In genomic region chr10:88889559-88890337, GRCh38 we compare ENCODE assay signal across 13 cellular contexts. TPM values are rescaled to one million over a fixed set of nuclear protein-coding genes. Genes with fewer than 3 reads are reported as not detected.
DNase-seq lines count a peak whose midpoint lies in the region; ATAC-seq and TF ChIP-seq lines count a peak whose summit lies in the region.
"Had no signal": no experiment of that assay in that cellular context is flagged by ENCODE, and none has a peak within 500 bp of the region (broad histone marks: within the 10 kb centered on the region; RNA-seq: fewer than 3 reads in every experiment).

No MANE protein-coding gene starts in this region.

- no peaks in the 10 kb centered on the region for H3F3A ChIP-seq in DOHH2 (ENCODE audit: control insufficient read depth, insufficient read depth)
- no peaks in the 10 kb centered on the region for H3F3A ChIP-seq in GM23338 (replicated peaks; ENCODE audit: low read depth)

- no peak overlapping the region for H3K4me3 Mint-ChIP-seq in GM23338

- H3K79me2 ChIP-seq in DOHH2 (ENCODE audit: control insufficient read depth, low read length) (peaks cover 70% of the 10 kb centered on the region), GM23338 (replicated peaks; ENCODE audit: insufficient read depth) (no peaks in the 10 kb centered on the region)

- H3K4me3 ChIP-seq in DOHH2 (ENCODE audit: low read length): peak overlapping the region; percentile 31
- H3K4me3 ChIP-seq in GM23338: no peak overlapping the region

- no peaks in the 10 kb centered on the region for H3K36me3 Mint-ChIP-seq in GM23338 (ENCODE audit: low read depth)

- H3K4me1 ChIP-seq in DOHH2 (ENCODE audit: control insufficient read depth, low read length): peaks cover 73% of the 10 kb centered on the region
- H3K4me1 ChIP-seq in GM23338 (ENCODE audit: insufficient read depth): peaks cover 4% of the 10 kb centered on the region; the same call in 1 of the 2 replicates

- no peaks in the 10 kb centered on the region for H3K9me3 ChIP-seq in DOHH2 (ENCODE audit: control insufficient read depth, insufficient read depth, low read length)

- no peak for DNase-seq in GM23338 (ENCODE audit: low spot score)
- no peak for DNase-seq in GF-D8 (lab: John Stamatoyannopoulos, UW)
- no peak for DNase-seq in nucleus accumbens (lab: John Stamatoyannopoulos, UW)
- no peak for DNase-seq in iPS-NIHi7 (ENCODE audit: extremely low spot score)
- DNase-seq: anterior cingulate cortex; NCI-H526 treated with DMSO at 0.1 percent for 48 hours; stimulated activated naive CD4-positive, alpha-beta T cell treated with Interleukin-2 at 50 U/mL for 16 hours had no signal

- ATAC-seq in GM19324 (IDR thresholded peaks at IDR 0.05; ENCODE audit: low FRiP score, unreplicated experiment) (peak; percentile 79), HG02759 (IDR thresholded peaks at IDR 0.05; ENCODE audit: unreplicated experiment) (peak; percentile 59), HG03521 (IDR thresholded peaks at IDR 0.05; ENCODE audit: unreplicated experiment) (peak; percentile 67), GM23338 (no peak)

- no peaks in the 10 kb centered on the region for H4K20me1 ChIP-seq in DOHH2 (ENCODE audit: control insufficient read depth, insufficient read depth, low read depth, low read length)
- no peaks in the 10 kb centered on the region for H4K20me1 ChIP-seq in GM23338 (replicated peaks; ENCODE audit: insufficient read depth)

- H3K27me3 ChIP-seq in DOHH2 (ENCODE audit: control insufficient read depth, low read length) (no peaks in the 10 kb centered on the region), GM23338 (ENCODE audit: insufficient read depth) (no peaks in the 10 kb centered on the region)

- H3K4me2 ChIP-seq in DOHH2 (ENCODE audit: low read length) (peak overlapping the region; percentile 98), GM23338 (no peak overlapping the region)

- H2AFZ ChIP-seq in GM23338: no peak overlapping the region

- no peaks in the 10 kb centered on the region for H3K9me2 ChIP-seq in DOHH2 (replicated peaks; ENCODE audit: control insufficient read depth, low read length)
- H3K9me2 ChIP-seq in GM23338 (ENCODE audit: insufficient read depth): no peaks in the 10 kb centered on the region

- H3K36me3 ChIP-seq in DOHH2 (ENCODE audit: control insufficient read depth, low read length) (0 out of 2 replicates have a peak, but pooled peaks cover 6% of the 10 kb centered on the region), GM23338 (ENCODE audit: insufficient read depth) (no peaks in the 10 kb centered on the region)

- H3K9me3 Mint-ChIP-seq in GM23338: no peaks in the 10 kb centered on the region; the same call in 2 of the 3 replicates

- no peak overlapping the region for H3K27ac ChIP-seq in DOHH2 (ENCODE audit: low read depth, low read length)
- no peak overlapping the region for H3K27ac ChIP-seq in GM23338 (ENCODE audit: low read depth)

- H3K4me1 Mint-ChIP-seq in GM23338: peaks cover 25% of the 10 kb centered on the region

- H3K27me3 Mint-ChIP-seq in GM23338 (ENCODE audit: insufficient read depth, low read depth, poor library complexity): no peaks in the 10 kb centered on the region

- TF ChIP-seq CTCF in DOHH2 (IDR thresholded peaks at IDR 0.05; ENCODE audit: low read depth, low read length, poor library complexity, severe bottlenecking) (no peak), GM23338 (conservative IDR thresholded peaks at IDR 0.05; ENCODE audit: low read depth in 2 of 2) (no peak)

- H3K27ac Mint-ChIP-seq in GM23338: no peak overlapping the region

TF ChIP-seq in GM23338, 12 proteins besides CTCF, POLR2A, EP300 and RAD21 (continues in another document):
- TF ChIP-seq JUNB (IDR thresholded peaks at IDR 0.05; ENCODE audit: unreplicated experiment) (no peak), STAT1 (IDR thresholded peaks at IDR 0.05; ENCODE audit: unreplicated experiment) (no peak), ZNF114 (CRISPR knock-in tag; IDR thresholded peaks at IDR 0.05) (no peak), ZNF331 (CRISPR knock-in tag; IDR thresholded peaks at IDR 0.05; ENCODE audit: low read depth) (no peak), CREB1 (CRISPR knock-in tag; IDR thresholded peaks at IDR 0.05; ENCODE audit: low read depth) (no peak), EZH2phosphoT487 (IDR thresholded peaks at IDR 0.05; ENCODE audit: unreplicated experiment) (no peak), ETS1 (IDR thresholded peaks at IDR 0.05) (no peak), POLR2AphosphoS5 (IDR thresholded peaks at IDR 0.05; ENCODE audit: low read depth) (no peak), NANOG (IDR thresholded peaks at IDR 0.05; ENCODE audit: borderline replicate concordance) (no peak), REST (IDR thresholded peaks at IDR 0.05; ENCODE audit: unreplicated experiment) (no peak), EZH2 (IDR thresholded peaks at IDR 0.05; ENCODE audit: low read depth, unreplicated experiment) (no peak)

RNA-seq across cellular contexts. Expression of gene STAMBPL1, which starts 9.7 kb away (rescaled TPM):
- 11.5 and 12.5 TPM in 2 replicates for total RNA-seq in GM23338 (2014; rRNA removed; shearing (Covaris generic))
- polyA plus RNA-seq in GM23338 (2016; fragmentation: Nextera tagmentation; extraction: Ambion mirVana): 1.8 and 2.5 TPM in 2 replicates

RNA-seq across cellular contexts. Expression of gene ANKRD22, which starts 38.1 kb away (rescaled TPM):
- total RNA-seq in GM23338 (2014; rRNA removed; shearing (Covaris generic)): not detected in 2 replicates
- not detected in 2 replicates for polyA plus RNA-seq in GM23338 (2016; fragmentation: Nextera tagmentation; extraction: Ambion mirVana)
- total RNA-seq: T-helper 2 cell treated with Interferon-gamma antibody and Interleukin-4, amounts not matched to agents 100 ng/mL and 5 ng/mL, for 36 hours had no signal
- polyA plus RNA-seq: AG04450 had no signal
